18 cellular contexts compared by ENCODE assay signal in the genomic region with DNA sequence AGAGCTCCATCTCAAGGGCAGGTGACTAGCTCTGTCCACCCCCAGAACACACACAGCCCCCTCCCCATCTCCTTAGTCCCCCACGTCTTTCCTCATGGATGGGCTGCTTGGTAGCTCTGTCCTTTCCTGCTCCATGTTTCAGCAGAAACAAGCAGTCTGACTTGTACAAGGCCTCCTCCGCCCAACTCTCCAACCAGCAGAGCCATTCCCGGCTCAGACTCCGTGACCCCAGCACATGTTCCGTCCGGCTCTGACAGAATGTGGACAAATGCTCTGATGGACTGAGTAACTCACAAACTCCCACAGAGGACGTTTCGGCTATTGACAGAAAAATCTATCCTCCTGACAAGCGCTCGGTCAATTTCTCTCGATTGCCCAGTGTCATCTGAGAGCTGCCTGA. TPM values are rescaled to one million over a fixed set of nuclear protein-coding genes. Genes with fewer than 3 reads are reported as not detected.
"Had no signal": no experiment of that assay in that cellular context is flagged by ENCODE, and none has a peak within 500 bp of the region (broad histone marks: within the 10 kb centered on the region; RNA-seq: fewer than 3 reads in every experiment).

No MANE protein-coding gene starts in this region.

- H3K4me3 ChIP-seq: colonic mucosa, esophagus squamous epithelium, skin epidermis, transverse colon had no signal

- H3K36me3 Mint-ChIP-seq: activated naive CD4-positive, alpha-beta T cell treated with anti-CD3 and anti-CD28 coated beads, Interleukin-2, amount 50 U/mL, for 72 hours; naive B cell had no signal

- H3K27ac Mint-ChIP-seq: activated CD4-positive, alpha-beta T cell treated with anti-CD3 and anti-CD28 coated beads, Interleukin-2, amount 10 ng/mL, durations not matched to agents 7 days and 5 days; activated T-cell treated with anti-CD3 and anti-CD28 coated beads, Interleukin-2, amount 50 U/mL, for 72 hours had no signal

- ATAC-seq: activated naive CD4-positive, alpha-beta T cell treated with anti-CD3 and anti-CD28 coated beads, Interleukin-2, amount 50 U/mL, for 72 hours; activated T-cell treated with anti-CD3 and anti-CD28 coated beads, Interleukin-2, amount 50 U/mL, for 72 hours had no signal

- H3K4me3 Mint-ChIP-seq: activated CD4-positive, alpha-beta T cell treated with anti-CD3 and anti-CD28 coated beads, Interleukin-2, amount 10 ng/mL, durations not matched to agents 7 days and 5 days; activated T-cell treated with anti-CD3 and anti-CD28 coated beads, Interleukin-2, amount 50 U/mL, for 72 hours; immature natural killer cell; naive B cell had no signal

- H3K36me3 ChIP-seq: esophagus squamous epithelium, transverse colon had no signal

- H3K27me3 Mint-ChIP-seq: activated CD4-positive, alpha-beta T cell treated with anti-CD3 and anti-CD28 coated beads, Interleukin-2, amount 10 ng/mL, durations not matched to agents 7 days and 5 days had no signal

- H3K9me3 ChIP-seq: colonic mucosa, esophagus squamous epithelium, transverse colon had no signal

- H3K9me3 Mint-ChIP-seq: activated CD4-positive, alpha-beta T cell treated with anti-CD3 and anti-CD28 coated beads, Interleukin-2, amount 10 ng/mL, durations not matched to agents 7 days and 5 days; activated naive CD4-positive, alpha-beta T cell treated with anti-CD3 and anti-CD28 coated beads, Interleukin-2, amount 50 U/mL, for 72 hours; activated T-cell treated with anti-CD3 and anti-CD28 coated beads, Interleukin-2, amount 50 U/mL, for 72 hours; immature natural killer cell; naive B cell had no signal

- DNase-seq: activated CD4-positive, alpha-beta T cell treated with anti-CD3 and anti-CD28 coated beads, Interleukin-2, amount 10 ng/mL, durations not matched to agents 7 days and 5 days; activated CD4-positive, CD25-positive, alpha-beta regulatory T cell; activated CD8-positive, alpha-beta memory T cell treated with anti-CD3 and anti-CD28 coated beads, Interleukin-2, amount 50 U/mL, for 48 hours; activated gamma-delta T cell; activated T-cell treated with anti-CD3 and anti-CD28 coated beads, Interleukin-2, amount 50 U/mL, for 72 hours; central memory CD4-positive, alpha-beta T cell; colonic mucosa; esophagus squamous epithelium; foreskin fibroblast; immature natural killer cell; left colon; naive B cell; stimulated activated CD4-positive, alpha-beta T cell treated with anti-CD3 and anti-CD28 coated beads, Interleukin-4, amount 100 ng/mL, for 4 hours; stimulated activated CD8-positive, alpha-beta memory T cell treated with anti-CD3 and anti-CD28 coated beads, Interleukin-4, amount 100 ng/mL, for 48 hours; stimulated activated naive CD4-positive, alpha-beta T cell treated with Interleukin-2 at 50 U/mL for 16 hours; transverse colon had no signal

- H3K27ac ChIP-seq: colonic mucosa, transverse colon had no signal

- H3K27me3 ChIP-seq: colonic mucosa, esophagus squamous epithelium, transverse colon had no signal

RNA-seq across cellular contexts. Expression of gene SHB, which starts 16.9 kb away (rescaled TPM):
- total RNA-seq: activated CD4-positive, alpha-beta T cell treated with anti-CD3 and anti-CD28 coated beads, Interleukin-2, amount 10 ng/mL, durations not matched to agents 7 days and 5 days had no signal
